In the genomic region with DNA sequence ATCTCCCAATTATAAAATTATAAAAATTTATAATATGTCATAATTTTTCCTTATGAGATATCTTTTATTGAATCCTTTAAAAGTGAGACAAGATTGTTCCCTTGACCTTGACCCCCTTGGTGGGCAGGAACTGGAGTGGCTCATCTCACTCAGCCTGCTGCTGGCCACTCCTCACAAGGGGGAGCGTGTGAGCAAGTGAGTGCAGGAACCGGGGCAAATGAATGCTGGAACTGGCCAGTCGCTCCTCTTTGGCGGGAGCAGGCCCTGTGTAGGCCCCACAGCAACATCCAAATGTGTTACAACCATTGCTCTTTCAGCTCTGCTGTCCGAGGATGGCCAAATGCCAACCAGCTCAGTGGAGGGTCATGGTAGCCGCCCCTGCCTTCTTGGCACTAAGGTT, we compare ENCODE assay signal across 27 cellular contexts.
DNase-seq lines count a peak whose midpoint lies in the region; FAIRE-seq and TF ChIP-seq lines count a peak whose summit lies in the region.
"Had no signal": no experiment of that assay in that cellular context is flagged by ENCODE, and none has a peak within 500 bp of the region (broad histone marks: within the 10 kb centered on the region; RNA-seq: fewer than 3 reads in every experiment).

No MANE protein-coding gene starts in this region.

- H3K4me1 Mint-ChIP-seq in neural crest cell: no peaks in the 10 kb centered on the region
- H3K4me1 Mint-ChIP-seq in Calu3 (ENCODE audit: low read depth, unreplicated experiment): no peaks in the 10 kb centered on the region
- H3K4me1 Mint-ChIP-seq: activated naive CD8-positive, alpha-beta T cell treated with anti-CD3 and anti-CD28 coated beads for 36 hours had no signal

- no peak overlapping the region for H4K8ac ChIP-seq in H1 (ENCODE audit: extremely low read depth, insufficient read depth, low read length)

- H4K20me1 ChIP-seq in H1 (replicated peaks in 1 of 2; ENCODE audit: control insufficient read depth in 1 of 2, insufficient read depth in 2 of 2, low read length in 2 of 2): no peaks in the 10 kb centered on the region
- H4K20me1 ChIP-seq: BLaER1 had no signal

- no peak for TF ChIP-seq EP300 in H1 (IDR thresholded peaks at IDR 0.05; ENCODE audit: borderline replicate concordance in 1 of 2, low read depth in 2 of 2, low read length in 2 of 2)

- DNase-seq in EL (peak; percentile 51), MG63 (peak; percentile 7), H1 (ENCODE audit: low read depth in 1 of 2, low spot score in 2 of 2) (peak in 1 of 2 experiments; percentile 57), neural crest cell (ENCODE audit: low read depth, low spot score) (no peak), RCC 7860 (ENCODE audit: low spot score) (no peak), NCI-H1930 (lab: John Stamatoyannopoulos, UW) (no peak), left ventricle myocardium inferior (no peak), Calu3 (no peak)
- DNase-seq: activated B cell treated with CpG ODN at 0.5 μM for 24 hours; activated CD4-positive, alpha-beta T cell treated with anti-CD3 and anti-CD28 coated beads, Interleukin-2, amount 50 U/mL, for 1 hour; activated effector memory CD4-positive, alpha-beta T cell treated with anti-CD3 and anti-CD28 coated beads, Interleukin-2, amount 50 U/mL, for 16 hours; activated naive CD8-positive, alpha-beta T cell treated with anti-CD3 and anti-CD28 coated beads for 36 hours; activated T-cell treated with anti-CD3 and anti-CD28 coated beads, Interleukin-2, amount 50 U/mL, for 24 hours; anterior cingulate cortex; colonic mucosa; effector CD4-positive, alpha-beta T cell; GDM1; GM23248; mucosa of descending colon; NCI-H748 treated with DMSO at 0.1 percent for 48 hours; stimulated activated CD4-positive, alpha-beta T cell treated with anti-CD3 and anti-CD28 coated beads, Interleukin-4, amount 100 ng/mL, for 24 hours had no signal

- H3K4me3 ChIP-seq in MG63 (no peak overlapping the region), H1 (ENCODE audit: extremely low read depth in 1 of 4, insufficient read depth in 2 of 4, low read depth in 3 of 4, low read length in 4 of 4) (no peak overlapping the region), left ventricle myocardium inferior (no peak overlapping the region)
- H3K4me3 ChIP-seq: BLaER1, colonic mucosa, GM23248, lung, mucosa of descending colon, tibial nerve had no signal

- H3K4me2 ChIP-seq in H1 (ENCODE audit: insufficient read depth in 1 of 2, low read depth in 2 of 2, low read length in 2 of 2): no peak overlapping the region
- H3K4me2 ChIP-seq: BLaER1, KMS-11 had no signal

- no peak overlapping the region for H4K5ac ChIP-seq in H1 (ENCODE audit: insufficient read length, low read depth, low read length)

- H3K4ac ChIP-seq in H1 (replicated peaks; ENCODE audit: insufficient read length, low read depth, low read length): no peak overlapping the region

- H3K23me2 ChIP-seq in H1 (ENCODE audit: low read depth, low read length): no peaks in the 10 kb centered on the region; the same call in 1 of the 2 replicates

- peak overlapping the region; percentile 77; the same call in 1 of the 2 replicates for H2BK12ac ChIP-seq in H1 (ENCODE audit: low read depth, low read length)

- H3K9me3 ChIP-seq in MG63 (no peaks in the 10 kb centered on the region), H1 (ENCODE audit: insufficient read depth in 2 of 2, low read depth in 1 of 2, low read length in 1 of 2) (no peaks in the 10 kb centered on the region), left ventricle myocardium inferior (replicated peaks) (no peaks in the 10 kb centered on the region)
- H3K9me3 ChIP-seq: BLaER1, colonic mucosa, mucosa of descending colon had no signal

- no peak overlapping the region for H2BK15ac ChIP-seq in H1 (ENCODE audit: low read length)

- peak overlapping the region; percentile 41; the same call in 1 of the 2 replicates for H2BK20ac ChIP-seq in H1 (ENCODE audit: low read length)

- H3K36me3 Mint-ChIP-seq in neural crest cell (ENCODE audit: low read depth): no peaks in the 10 kb centered on the region
- H3K36me3 Mint-ChIP-seq in Calu3 (ENCODE audit: insufficient read depth, unreplicated experiment): no peaks in the 10 kb centered on the region
- H3K36me3 Mint-ChIP-seq: activated naive CD8-positive, alpha-beta T cell treated with anti-CD3 and anti-CD28 coated beads for 36 hours; natural killer cell treated with Interleukin-12 subunit alpha and Interleukin-12 subunit beta and Interleukin-15 and Interleukin-18, amount 100 ng/mL, for 72 hours had no signal

- no peaks in the 10 kb centered on the region for H3K79me2 ChIP-seq in H1 (ENCODE audit: control insufficient read depth in 1 of 2, insufficient read depth in 2 of 2, low read length in 2 of 2)

- BruUV-seq in Calu3 (replicated peaks; lab: Mats Ljungman, UMichigan): no TSS peak

- TF ChIP-seq CTCF in H1 (IDR thresholded peaks at IDR 0.05; ENCODE audit: control extremely low read depth in 1 of 3, insufficient read depth in 1 of 3, low read depth in 1 of 3, low read length in 3 of 3): peak; percentile 47 to 67 (median 48)
- TF ChIP-seq CTCF in neural crest cell (conservative IDR thresholded peaks at IDR 0.05): no peak
- TF ChIP-seq CTCF in left ventricle myocardium inferior (IDR thresholded peaks at IDR 0.05; ENCODE audit: borderline replicate concordance): no peak
- no peak for TF ChIP-seq CTCF in Calu3 (IDR thresholded peaks at IDR 0.05; ENCODE audit: unreplicated experiment)

- H3K23ac ChIP-seq in H1 (ENCODE audit: insufficient read length): no peak overlapping the region

- H3K9ac ChIP-seq in H1 (replicated peaks in 1 of 4; ENCODE audit: extremely low read depth in 1 of 4, low read depth in 3 of 4, low read length in 3 of 4): no peak overlapping the region
- H3K9ac ChIP-seq: BLaER1, GM23248, KMS-11 had no signal

- no peak overlapping the region for H3K27ac ChIP-seq in H1 (ENCODE audit: low read depth, low read length)
- H3K27ac ChIP-seq in left ventricle myocardium inferior (replicated peaks): no peak overlapping the region
- H3K27ac ChIP-seq: BLaER1, colonic mucosa, epithelial cell of prostate, GM23248, KMS-11, tibial nerve had no signal

- no peak overlapping the region for H3K14ac ChIP-seq in H1 (ENCODE audit: insufficient read length)

- POLR2A ChIA-PET in H1 (lab: Charles Lee; ENCODE audit: partially characterized antibody): no interaction called here

- H3K27ac Mint-ChIP-seq in neural crest cell (ENCODE audit: unreplicated experiment) (peak overlapping the region; percentile 27), Calu3 (ENCODE audit: unreplicated experiment) (no peak overlapping the region)
- H3K27ac Mint-ChIP-seq: activated B cell treated with CpG ODN at 0.5 μM for 24 hours; activated naive CD8-positive, alpha-beta T cell treated with anti-CD3 and anti-CD28 coated beads for 36 hours; activated T-cell treated with anti-CD3 and anti-CD28 coated beads, Interleukin-2, amount 50 U/mL, for 24 hours; natural killer cell treated with Interleukin-12 subunit alpha and Interleukin-12 subunit beta and Interleukin-15 and Interleukin-18, amount 100 ng/mL, for 72 hours had no signal

- no peak overlapping the region for H3K18ac ChIP-seq in H1 (ENCODE audit: extremely low read depth, low read length)

- peaks cover 0 to 3% (median under 1%) of the 10 kb centered on the region in 4 experiments; a peak in 1 of 7 replicates for H3K4me1 ChIP-seq in H1 (replicated peaks in 1 of 4; ENCODE audit: control insufficient read depth in 3 of 4, insufficient read depth in 4 of 4, low read length in 3 of 4)
- H3K4me1 ChIP-seq in left ventricle myocardium inferior: no peaks in the 10 kb centered on the region
- H3K4me1 ChIP-seq: BLaER1, colonic mucosa, tibial nerve had no signal

- no peak overlapping the region for H3K56ac ChIP-seq in H1 (replicated peaks; ENCODE audit: insufficient read length, low read depth, low read length)

- no peaks in the 10 kb centered on the region for H3K9me3 Mint-ChIP-seq in neural crest cell
- no peaks in the 10 kb centered on the region for H3K9me3 Mint-ChIP-seq in Calu3 (ENCODE audit: low read depth, unreplicated experiment)
- H3K9me3 Mint-ChIP-seq: activated B cell treated with CpG ODN at 0.5 μM for 24 hours; activated naive CD8-positive, alpha-beta T cell treated with anti-CD3 and anti-CD28 coated beads for 36 hours; activated T-cell treated with anti-CD3 and anti-CD28 coated beads, Interleukin-2, amount 50 U/mL, for 24 hours; natural killer cell treated with Interleukin-12 subunit alpha and Interleukin-12 subunit beta and Interleukin-15 and Interleukin-18, amount 100 ng/mL, for 72 hours had no signal

- peak; percentile 44 to 54 for TF ChIP-seq RAD21 in H1 (IDR thresholded peaks at IDR 0.05 in 1 of 2, conservative IDR thresholded peaks at IDR 0.05 in 1 of 2; ENCODE audit: low read depth in 2 of 2, low read length in 2 of 2)

- H4K91ac ChIP-seq in H1 (replicated peaks; ENCODE audit: insufficient read length, low read length): no peak overlapping the region

- H3K79me1 ChIP-seq in H1 (ENCODE audit: low read depth, low read length): no peaks in the 10 kb centered on the region

- intact Hi-C loops in left ventricle myocardium inferior (cut with micrococcal nuclease) (no loop called here), Calu3 (cut with micrococcal nuclease; ENCODE audit: unreplicated experiment) (no loop called here)

- H3K27me3 Mint-ChIP-seq in neural crest cell (ENCODE audit: low read depth): no peaks in the 10 kb centered on the region
- H3K27me3 Mint-ChIP-seq in Calu3 (ENCODE audit: unreplicated experiment): no peaks in the 10 kb centered on the region
- H3K27me3 Mint-ChIP-seq: activated naive CD8-positive, alpha-beta T cell treated with anti-CD3 and anti-CD28 coated beads for 36 hours had no signal

- TF ChIP-seq POLR2A in H1 (IDR thresholded peaks at IDR 0.05; ENCODE audit: control extremely low read depth in 1 of 2, low read depth in 2 of 2, low read length in 2 of 2): no peak

- FAIRE-seq in H1 (lab: Jason Lieb, UNC) (no peak), RCC 7860 (lab: Jason Lieb, UNC) (no peak)

- no peak overlapping the region for H2BK120ac ChIP-seq in H1 (replicated peaks; ENCODE audit: low read depth, low read length)

- H2AK5ac ChIP-seq in H1 (ENCODE audit: low read depth, low read length): peak overlapping the region; percentile 53; the same call in 1 of the 2 replicates

- 85% methylated on average over 6 of the region's 6 CpGs; no CpG with 5 or more reads in 1 of the 2 experiments for WGBS in H1 (ENCODE audit: extremely low coverage in 1 of 2, insufficient coverage in 1 of 2, insufficient read length in 1 of 2, insufficient replicate concordance in 2 of 2, low coverage in 1 of 2, low lambda C conversion rate in 2 of 2, missing lambda C conversion rate in 1 of 2), 2 experiments

- CTCF ChIA-PET in H1 (lab: Charles Lee; ENCODE audit: partially characterized antibody) (interaction anchor here (0.7 to 1.4 kb wide), 7 partner anchors 11 to 253 kb away, joined by 3 to 5 read pairs (median 4); no protein-coding TSS in a partner anchor), Calu3 (lab: Charles Lee) (no interaction called here)

- no peak overlapping the region for H3K4me3 Mint-ChIP-seq in neural crest cell
- no peak overlapping the region for H3K4me3 Mint-ChIP-seq in Calu3 (ENCODE audit: low read depth, unreplicated experiment)
- H3K4me3 Mint-ChIP-seq: activated B cell treated with CpG ODN at 0.5 μM for 24 hours; activated naive CD8-positive, alpha-beta T cell treated with anti-CD3 and anti-CD28 coated beads for 36 hours; activated T-cell treated with anti-CD3 and anti-CD28 coated beads, Interleukin-2, amount 50 U/mL, for 24 hours; natural killer cell treated with Interleukin-12 subunit alpha and Interleukin-12 subunit beta and Interleukin-15 and Interleukin-18, amount 100 ng/mL, for 72 hours had no signal

- H3K27me3 ChIP-seq in MG63 (no peaks in the 10 kb centered on the region), H1 (replicated peaks in 1 of 4; ENCODE audit: control insufficient read depth in 3 of 4, extremely low read depth in 1 of 4, insufficient read depth in 3 of 4, low read length in 3 of 4) (no peaks in the 10 kb centered on the region), left ventricle myocardium inferior (ENCODE audit: low read depth) (no peaks in the 10 kb centered on the region)
- H3K27me3 ChIP-seq: BLaER1, colonic mucosa, tibial nerve had no signal

- H2BK5ac ChIP-seq in H1 (ENCODE audit: low read depth, low read length): no peak overlapping the region

- H2AFZ ChIP-seq in H1 (ENCODE audit: low read length): peak overlapping the region; percentile 80; the same call in 1 of the 2 replicates
- H2AFZ ChIP-seq: GM23248 had no signal

- H3K36me3 ChIP-seq in MG63 (no peaks in the 10 kb centered on the region), H1 (ENCODE audit: control insufficient read depth in 2 of 4, insufficient read depth in 4 of 4, low read length in 3 of 4) (no peaks in the 10 kb centered on the region), left ventricle myocardium inferior (no peaks in the 10 kb centered on the region)
- H3K36me3 ChIP-seq: BLaER1, colonic mucosa, tibial nerve had no signal

Comparison
In these comparisons a context has a peak if more than half of its experiments do, and no peak if none do; other contexts are left out.
1. DNase-seq: peak in EL (single experiment) and MG63 (single experiment); none in neural crest cell (single experiment), RCC 7860 (single experiment), NCI-H1930 (0 of 2), left ventricle myocardium inferior (single experiment) and Calu3 (single experiment).
2. CTCF ChIP-seq: peak in H1 (3 of 3); none in neural crest cell (single experiment), left ventricle myocardium inferior (single experiment) and Calu3 (single experiment).